ENCODE assay signal across 17 cellular contexts in the genomic region with DNA sequence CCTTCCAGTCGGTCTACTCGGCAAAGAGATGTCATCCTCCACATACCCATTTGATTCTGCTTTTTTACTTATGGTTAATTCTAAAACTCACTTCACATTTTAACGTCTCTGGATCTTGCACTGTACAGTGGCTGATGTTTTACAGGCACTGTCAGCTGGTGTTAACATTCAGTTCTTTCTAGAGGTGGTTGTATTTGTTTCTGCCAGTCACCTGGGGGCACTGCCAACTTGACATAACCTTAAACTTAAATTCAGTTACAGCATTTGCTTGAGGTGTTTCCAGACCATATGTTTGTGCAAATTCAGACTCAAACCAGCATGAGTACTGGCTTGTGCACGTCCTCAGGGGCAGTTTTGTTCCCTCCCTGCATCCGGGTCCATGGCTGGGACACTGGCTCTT. TPM values are rescaled to one million over a fixed set of nuclear protein-coding genes. Genes with fewer than 3 reads are reported as not detected.
DNase-seq lines count a peak whose midpoint lies in the region; ATAC-seq, FAIRE-seq and TF ChIP-seq lines count a peak whose summit lies in the region.
"Had no signal": no experiment of that assay in that cellular context is flagged by ENCODE, and none has a peak within 500 bp of the region (broad histone marks: within the 10 kb centered on the region; RNA-seq: fewer than 3 reads in every experiment).

No MANE protein-coding gene starts in this region.

- no peak for TF ChIP-seq CTCF in endothelial cell of umbilical vein (IDR thresholded peaks at IDR 0.05; ENCODE audit: extremely low read depth in 1 of 2, insufficient read depth in 1 of 2, low read depth in 1 of 2, low read length in 2 of 2)
- TF ChIP-seq CTCF in testis (IDR thresholded peaks at IDR 0.05): no peak
- TF ChIP-seq CTCF in osteoblast (IDR thresholded peaks at IDR 0.05; ENCODE audit: extremely low read depth, low read depth, low read length): no peak

- H3K9me1 ChIP-seq in endothelial cell of umbilical vein (replicated peaks; ENCODE audit: control insufficient read depth, extremely low read depth, insufficient read depth, low read length): no peaks in the 10 kb centered on the region

- BruUV-seq in endothelial cell of umbilical vein (replicated peaks; lab: Mats Ljungman, UMichigan): no TSS peak

- no peak for ATAC-seq in GM21360 (IDR thresholded peaks at IDR 0.05; ENCODE audit: unreplicated experiment)
- ATAC-seq: activated CD4-positive, CD25-positive, alpha-beta regulatory T cell treated with anti-CD3 and anti-CD28 coated beads, Interleukin-2, amount 50 U/mL, for 24 hours had no signal

- H3K4me3 ChIP-seq in endothelial cell of umbilical vein (replicated peaks in 1 of 3; ENCODE audit: insufficient read depth in 1 of 3, low read depth in 1 of 3, low read length in 3 of 3) (no peak overlapping the region), testis (no peak overlapping the region), osteoblast (ENCODE audit: insufficient read depth, low read length) (no peak overlapping the region)
- H3K4me3 ChIP-seq: SJCRH30 had no signal

- CTCF ChIA-PET in endothelial cell of umbilical vein (lab: Charles Lee): interaction anchor here (0.9 to 1.6 kb wide), 4 partner anchors 9 to 85 kb away, joined by 4 to 11 read pairs (median 6); no protein-coding TSS in a partner anchor

- intact Hi-C loops in endothelial cell of umbilical vein (cut with micrococcal nuclease): no loop called here
- intact Hi-C loops in testis (cut with DNase I; ENCODE audit: low total_unique reads): no loop called here

- H3K36me3 Mint-ChIP-seq in activated naive CD4-positive, alpha-beta T cell treated with anti-CD3 and anti-CD28 coated beads, Interleukin-2, amount 50 U/mL, for 24 hours: no peaks in the 10 kb centered on the region
- H3K36me3 Mint-ChIP-seq: IgD-negative memory B cell had no signal

- H3K9me3 ChIP-seq in endothelial cell of umbilical vein (replicated peaks; ENCODE audit: control insufficient read depth, insufficient read depth, low read length): no peaks in the 10 kb centered on the region
- no peaks in the 10 kb centered on the region for H3K9me3 ChIP-seq in testis
- no peaks in the 10 kb centered on the region for H3K9me3 ChIP-seq in osteoblast (ENCODE audit: low read depth, low read length)
- H3K9me3 ChIP-seq: SJCRH30 had no signal

- no peaks in the 10 kb centered on the region for H3K27me3 Mint-ChIP-seq in activated naive CD4-positive, alpha-beta T cell treated with anti-CD3 and anti-CD28 coated beads, Interleukin-2, amount 50 U/mL, for 24 hours
- H3K27me3 Mint-ChIP-seq: IgD-negative memory B cell had no signal

- H3K4me2 ChIP-seq in endothelial cell of umbilical vein (ENCODE audit: insufficient read depth, low read length): no peak overlapping the region
- no peak overlapping the region for H3K4me2 ChIP-seq in osteoblast (ENCODE audit: insufficient read depth, low read length)

- POLR2A ChIA-PET in endothelial cell of umbilical vein (lab: Charles Lee): no interaction called here

- H2AFZ ChIP-seq in endothelial cell of umbilical vein (ENCODE audit: low read depth, low read length) (no peak overlapping the region), osteoblast (ENCODE audit: low read length) (no peak overlapping the region)

- WGBS in testis, 2 donors: 59 to 65% methylated on average over 5 of the region's 5 CpGs

- H3K79me2 ChIP-seq in endothelial cell of umbilical vein (ENCODE audit: control insufficient read depth, insufficient read depth, low read length) (no peaks in the 10 kb centered on the region), osteoblast (ENCODE audit: insufficient read depth, low read length) (no peaks in the 10 kb centered on the region)

- H3K4me3 Mint-ChIP-seq in activated naive CD4-positive, alpha-beta T cell treated with anti-CD3 and anti-CD28 coated beads, Interleukin-2, amount 50 U/mL, for 24 hours: no peak overlapping the region
- H3K4me3 Mint-ChIP-seq: dendritic cell treated with granulocyte-macrophage colony-stimulating factor and Interleukin-4, amounts not matched to agents 40 ng/mL and 50 ng/mL, for 4 days; H9; neural crest cell had no signal

- FAIRE-seq in endothelial cell of umbilical vein (lab: Jason Lieb, UNC): peak; percentile 63
- FAIRE-seq: kidney had no signal

- H3K27ac Mint-ChIP-seq in activated naive CD4-positive, alpha-beta T cell treated with anti-CD3 and anti-CD28 coated beads, Interleukin-2, amount 50 U/mL, for 24 hours: peak overlapping the region; percentile 82
- H3K27ac Mint-ChIP-seq: dendritic cell treated with granulocyte-macrophage colony-stimulating factor and Interleukin-4, amounts not matched to agents 40 ng/mL and 50 ng/mL, for 4 days; H9 had no signal

- H3K27ac ChIP-seq in endothelial cell of umbilical vein (ENCODE audit: insufficient read depth, low read depth, low read length) (no peak overlapping the region), testis (peak overlapping the region; percentile 76 to 84), osteoblast (ENCODE audit: low read depth, low read length) (no peak overlapping the region)
- H3K27ac ChIP-seq: C4-2B, SJCRH30 had no signal

- dilution Hi-C loops in endothelial cell of umbilical vein (cut with MboI; ENCODE audit: extremely low pct_ligation_motif_present, low sequenced_read_pairs): no loop called here

- peaks cover 0 to 3% of the 10 kb centered on the region in 2 experiments for H3K27me3 ChIP-seq in endothelial cell of umbilical vein (ENCODE audit: control insufficient read depth in 2 of 2, insufficient read depth in 2 of 2, low read length in 2 of 2)
- H3K27me3 ChIP-seq in testis: no peaks in the 10 kb centered on the region
- no peaks in the 10 kb centered on the region for H3K27me3 ChIP-seq in osteoblast (ENCODE audit: insufficient read depth, low read length)

- H3K4me1 ChIP-seq in endothelial cell of umbilical vein (ENCODE audit: control insufficient read depth, extremely low read depth, insufficient read depth, low read length) (peaks cover 5% of the 10 kb centered on the region), testis (peaks cover 33% of the 10 kb centered on the region), osteoblast (ENCODE audit: insufficient read depth, low read length) (peaks cover 12% of the 10 kb centered on the region)
- H3K4me1 ChIP-seq: SJCRH30 had no signal

- no peak for DNase-seq in activated naive CD4-positive, alpha-beta T cell treated with anti-CD3 and anti-CD28 coated beads, Interleukin-2, amount 50 U/mL, for 16 hours
- peak; percentile 29 for DNase-seq in NCI-H69 (lab: John Stamatoyannopoulos, UW)
- DNase-seq in endothelial cell of umbilical vein (ENCODE audit: low read depth, low spot score): no peak
- no peak for DNase-seq in testis
- DNase-seq in NCI-H187 (lab: John Stamatoyannopoulos, UW): no peak
- DNase-seq in osteoblast (ENCODE audit: insufficient read length, low spot score, missing footprints): no peak
- DNase-seq: foreskin melanocyte, kidney, SJCRH30 had no signal

- TF ChIP-seq POLR2A in endothelial cell of umbilical vein (IDR thresholded peaks at IDR 0.05; ENCODE audit: low read depth, low read length) (no peak), testis (IDR thresholded peaks at IDR 0.05) (no peak)

- H3K36me3 ChIP-seq in endothelial cell of umbilical vein (ENCODE audit: control insufficient read depth in 2 of 2, extremely low read depth in 1 of 2, insufficient read depth in 2 of 2, low read length in 2 of 2): no peaks in the 10 kb centered on the region
- no peaks in the 10 kb centered on the region for H3K36me3 ChIP-seq in testis (ENCODE audit: low read depth, missing control alignments)
- no peaks in the 10 kb centered on the region for H3K36me3 ChIP-seq in osteoblast (ENCODE audit: insufficient read depth, low read length)
- H3K36me3 ChIP-seq: SJCRH30 had no signal

- no peaks in the 10 kb centered on the region for H3K9me3 Mint-ChIP-seq in activated naive CD4-positive, alpha-beta T cell treated with anti-CD3 and anti-CD28 coated beads, Interleukin-2, amount 50 U/mL, for 24 hours
- H3K9me3 Mint-ChIP-seq: dendritic cell treated with granulocyte-macrophage colony-stimulating factor and Interleukin-4, amounts not matched to agents 40 ng/mL and 50 ng/mL, for 4 days; H9; IgD-negative memory B cell; neural crest cell had no signal

- H3K9ac ChIP-seq in endothelial cell of umbilical vein (replicated peaks; ENCODE audit: extremely low read depth, insufficient read depth, low read length): no peak overlapping the region

- H4K20me1 ChIP-seq in endothelial cell of umbilical vein (replicated peaks; ENCODE audit: control insufficient read depth, extremely low read depth, insufficient read depth, low read length) (no peaks in the 10 kb centered on the region), osteoblast (ENCODE audit: insufficient read depth, low read length) (no peaks in the 10 kb centered on the region)

- H3K4me1 Mint-ChIP-seq in activated naive CD4-positive, alpha-beta T cell treated with anti-CD3 and anti-CD28 coated beads, Interleukin-2, amount 50 U/mL, for 24 hours: peaks cover 76% of the 10 kb centered on the region

TF ChIP-seq in endothelial cell of umbilical vein, 7 proteins besides CTCF, POLR2A, EP300 and RAD21:
- TF ChIP-seq EZH2 (IDR thresholded peaks at IDR 0.05; ENCODE audit: borderline replicate concordance, low read depth, low read length, severe bottlenecking): no peak

RNA-seq across cellular contexts. Expression of a gene that starts 5.3 kb away (rescaled TPM):
- 23.9 and 29.9 TPM in 2 replicates for total RNA-seq in endothelial cell of umbilical vein
- polyA plus RNA-seq in endothelial cell of umbilical vein: 31.5 and 31.8 TPM in 2 replicates
- polyA plus RNA-seq in endothelial cell of umbilical vein (2011; cell fraction: cytosol; rRNA removed): 19.4 and 22.1 TPM in 2 replicates
- polyA plus RNA-seq in endothelial cell of umbilical vein (2011; cell fraction: nucleus; rRNA removed): 18.4 and 18.7 TPM in 2 replicates
- 30.3 and 33.3 TPM in 2 replicates for polyA plus RNA-seq in endothelial cell of umbilical vein (2012)
- polyA minus RNA-seq in endothelial cell of umbilical vein: 28.4 and 28.7 TPM in 2 replicates
- 6.5 TPM for polyA minus RNA-seq in endothelial cell of umbilical vein (2011; cell fraction: cytosol; rRNA and poly(A)+ RNA removed)
- polyA minus RNA-seq in endothelial cell of umbilical vein (2011; cell fraction: nucleus; rRNA and poly(A)+ RNA removed): 11.4 and 12.5 TPM in 2 replicates
- total RNA-seq in testis: 10 to 100 TPM; 63.4 to 72.5 TPM
- polyA plus RNA-seq in testis (ENCODE audit: insufficient read depth, low read depth, low replicate concordance): 41.2 TPM
- total RNA-seq in osteoblast: 42.1 and 46.7 TPM in 2 replicates

RNA-seq across cellular contexts. Expression of a gene that starts 24.1 kb away (rescaled TPM):
- total RNA-seq in endothelial cell of umbilical vein (106 and 115 TPM in 2 replicates), testis (10 to 100 TPM; 88.7 to 91.6 TPM), osteoblast (48.5 and 48.6 TPM in 2 replicates)
- polyA plus RNA-seq in endothelial cell of umbilical vein (78.5 and 105 TPM in 2 replicates), testis (ENCODE audit: insufficient read depth, low read depth, low replicate concordance) (69.9 TPM)
- polyA plus RNA-seq in endothelial cell of umbilical vein (2011; cell fraction: cytosol; rRNA removed): 112 and 126 TPM in 2 replicates
- polyA plus RNA-seq in endothelial cell of umbilical vein (2011; cell fraction: nucleus; rRNA removed): 45.0 and 63.8 TPM in 2 replicates
- polyA plus RNA-seq in endothelial cell of umbilical vein (2012): 134 and 137 TPM in 2 replicates
- 61.2 and 62.9 TPM in 2 replicates for polyA minus RNA-seq in endothelial cell of umbilical vein
- 13.2 TPM for polyA minus RNA-seq in endothelial cell of umbilical vein (2011; cell fraction: cytosol; rRNA and poly(A)+ RNA removed)
- 23.8 and 31.1 TPM in 2 replicates for polyA minus RNA-seq in endothelial cell of umbilical vein (2011; cell fraction: nucleus; rRNA and poly(A)+ RNA removed)

Comparison
In these comparisons a context has a peak if more than half of its experiments do, and no peak if none do; other contexts are left out.
1. H3K27ac ChIP-seq: peak in testis (2 of 2); none in endothelial cell of umbilical vein (single experiment) and osteoblast (single experiment).